25 cellular contexts compared by ENCODE assay signal in the genomic region with DNA sequence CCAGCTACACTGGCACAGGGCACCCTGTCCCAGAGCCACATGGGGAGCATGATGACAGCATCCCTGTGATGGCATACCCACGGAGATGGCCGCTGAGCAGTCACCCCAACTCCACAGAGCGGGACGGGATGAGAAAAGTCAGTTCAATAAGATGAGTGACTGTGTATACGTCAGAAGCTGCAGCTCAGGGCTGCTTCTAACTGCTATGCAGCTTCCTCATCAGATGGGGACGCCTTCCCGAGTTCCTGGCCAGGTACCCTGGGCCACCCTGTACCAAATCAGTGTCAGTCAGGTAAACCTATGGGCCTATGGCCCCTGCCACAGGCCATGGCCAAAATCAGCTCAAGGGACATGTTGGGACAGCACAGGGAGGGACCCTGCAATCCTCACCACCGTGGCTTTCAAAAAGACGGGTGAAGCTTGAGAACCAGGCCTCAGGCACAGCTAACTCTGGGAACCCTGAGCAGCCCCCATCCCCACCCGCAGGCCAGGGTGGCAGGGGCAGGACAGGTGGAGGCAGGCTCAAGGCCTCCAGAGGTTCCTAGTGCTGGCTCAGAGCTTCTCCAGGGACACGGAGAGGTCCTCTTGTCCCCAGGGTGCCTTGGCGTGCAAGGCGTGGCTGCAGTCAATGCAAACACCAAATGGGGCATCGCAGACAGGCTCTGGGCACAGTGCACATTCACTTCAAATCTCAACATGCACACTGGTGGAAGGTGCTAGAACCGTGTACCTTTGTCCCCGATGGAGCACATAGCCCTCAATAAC.
DNase-seq lines count a peak whose midpoint lies in the region; ATAC-seq, FAIRE-seq and TF ChIP-seq lines count a peak whose summit lies in the region.
"Had no signal": no experiment of that assay in that cellular context is flagged by ENCODE, and none has a peak within 500 bp of the region (broad histone marks: within the 10 kb centered on the region; RNA-seq: fewer than 3 reads in every experiment).

No MANE protein-coding gene starts in this region.

- TF ChIP-seq CTCF in HepG2 (CRISPR knock-in tag; IDR thresholded peaks at IDR 0.05): no peak
- no peak for TF ChIP-seq CTCF in right lobe of liver (IDR thresholded peaks at IDR 0.05)
- TF ChIP-seq CTCF in esophagus muscularis mucosa (IDR thresholded peaks at IDR 0.05): no peak
- no peak for TF ChIP-seq CTCF in Peyer's patch (IDR thresholded peaks at IDR 0.05)

- POLR2A ChIA-PET in HepG2 (lab: Yijun Ruan, JAX): no interaction called here

- ATAC-seq in HepG2 (no peak), right lobe of liver (no peak)
- ATAC-seq in activated CD8-positive, alpha-beta memory T cell treated with anti-CD3 and anti-CD28 coated beads, Interleukin-2, amount 10 ng/mL, durations not matched to agents 7 days and 5 days: no peak
- ATAC-seq: CD8-positive, alpha-beta T cell; GM12878 had no signal

- no peak for FAIRE-seq in HepG2 (lab: Jason Lieb, UNC)
- FAIRE-seq: A204.1, GM12878, GM12892, GM18507 had no signal

- CTCF ChIA-PET in HepG2 (lab: Yijun Ruan, JAX; ENCODE audit: low intra/inter-chr PET ratio, low total read pairs): no interaction called here
- CTCF ChIA-PET in activated CD8-positive, alpha-beta memory T cell treated with anti-CD3 and anti-CD28 coated beads, Interleukin-2, amount 10 ng/mL, durations not matched to agents 7 days and 5 days (lab: Charles Lee): no interaction called here

- H4K20me1 ChIP-seq in HepG2 (ENCODE audit: insufficient read depth, low read length): no peaks in the 10 kb centered on the region
- H4K20me1 ChIP-seq: BLaER1 treated with 17β-estradiol and CSF1 and Interleukin-3, amounts not matched to agents 10 nM and 100 nM had no signal

- H3K4me3 ChIP-seq in HepG2 (replicated peaks in 1 of 3; ENCODE audit: insufficient read depth in 1 of 3, low read depth in 2 of 3, low read length in 3 of 3) (no peak overlapping the region), right lobe of liver (no peak overlapping the region), esophagus muscularis mucosa (no peak overlapping the region), Peyer's patch (no peak overlapping the region)
- H3K4me3 ChIP-seq: BLaER1 treated with 17β-estradiol and CSF1 and Interleukin-3, amounts not matched to agents 10 nM and 100 nM; GM12878 had no signal

- no peak overlapping the region for H2AFZ ChIP-seq in HepG2 (ENCODE audit: low read length)

- H3K4me1 Mint-ChIP-seq in activated CD8-positive, alpha-beta memory T cell treated with anti-CD3 and anti-CD28 coated beads, Interleukin-2, amount 10 ng/mL, durations not matched to agents 7 days and 5 days: no peaks in the 10 kb centered on the region
- H3K4me1 Mint-ChIP-seq: B cell had no signal

- 15% methylated on average over 3 of the region's 16 CpGs for WGBS in HepG2 (ENCODE audit: low lambda C conversion rate)
- whole genome bisulfite sequencing in right lobe of liver (ENCODE audit: insufficient coverage, low coverage, low lambda C conversion rate, missing lambda C conversion rate): 68% methylated on average over 3 of the region's 16 CpGs
- 89% methylated on average over 9 of the region's 16 CpGs for WGBS in esophagus muscularis mucosa

- H3K9ac ChIP-seq in HepG2 (ENCODE audit: insufficient read depth, low read depth, low read length): no peak overlapping the region
- H3K9ac ChIP-seq: BLaER1 treated with 17β-estradiol and CSF1 and Interleukin-3, amounts not matched to agents 10 nM and 100 nM had no signal

- DNase-seq in HepG2 (ENCODE audit: low spot score) (no peak), right lobe of liver (no peak), esophagus muscularis mucosa (ENCODE audit: extremely low spot score) (peak; percentile 91), ureter (ENCODE audit: low spot score) (peak; percentile 29), Peyer's patch (no peak)
- DNase-seq in activated CD8-positive, alpha-beta memory T cell treated with anti-CD3 and anti-CD28 coated beads, Interleukin-2, amount 10 ng/mL, durations not matched to agents 7 days and 5 days: no peak
- DNase-seq: 8988T; ACHN; AML-193; CD4-positive, alpha-beta T cell; CD8-positive, alpha-beta T cell; DMS 273 treated with DMSO at 0.1 percent for 48 hours; DMS153; DMS53; DMS79; DND-41; EL; GDM1 had no signal

- no peak overlapping the region for H3K4me2 ChIP-seq in HepG2 (ENCODE audit: low read depth, low read length)
- H3K4me2 ChIP-seq: BLaER1 treated with 17β-estradiol and CSF1 and Interleukin-3, amounts not matched to agents 10 nM and 100 nM had no signal

- H3K27ac ChIP-seq in HepG2 (ENCODE audit: extremely low read length, insufficient read depth, low read length) (no peak overlapping the region), right lobe of liver (no peak overlapping the region), esophagus muscularis mucosa (replicated peaks in 1 of 4) (no peak overlapping the region), Peyer's patch (no peak overlapping the region)
- H3K27ac ChIP-seq: BLaER1 treated with 17β-estradiol and CSF1 and Interleukin-3, amounts not matched to agents 10 nM and 100 nM; C4-2B had no signal

- no peak overlapping the region for H3K4me3 Mint-ChIP-seq in activated CD8-positive, alpha-beta memory T cell treated with anti-CD3 and anti-CD28 coated beads, Interleukin-2, amount 10 ng/mL, durations not matched to agents 7 days and 5 days
- H3K4me3 Mint-ChIP-seq: B cell; CD4-positive, alpha-beta T cell; CD8-positive, alpha-beta T cell had no signal

- H3K27ac Mint-ChIP-seq in activated CD8-positive, alpha-beta memory T cell treated with anti-CD3 and anti-CD28 coated beads, Interleukin-2, amount 10 ng/mL, durations not matched to agents 7 days and 5 days: no peak overlapping the region
- H3K27ac Mint-ChIP-seq: B cell; CD4-positive, alpha-beta T cell; CD8-positive, alpha-beta T cell had no signal

- peaks cover 6% of the 10 kb centered on the region for H3K9me3 Mint-ChIP-seq in activated CD8-positive, alpha-beta memory T cell treated with anti-CD3 and anti-CD28 coated beads, Interleukin-2, amount 10 ng/mL, durations not matched to agents 7 days and 5 days (ENCODE audit: low read depth)

- H3K4me1 ChIP-seq in HepG2 (ENCODE audit: insufficient read depth, low read length): no peaks in the 10 kb centered on the region
- no peaks in the 10 kb centered on the region for H3K4me1 ChIP-seq in right lobe of liver
- H3K4me1 ChIP-seq in esophagus muscularis mucosa: no peaks in the 10 kb centered on the region
- H3K4me1 ChIP-seq in Peyer's patch: no peaks in the 10 kb centered on the region
- H3K4me1 ChIP-seq: BLaER1 treated with 17β-estradiol and CSF1 and Interleukin-3, amounts not matched to agents 10 nM and 100 nM had no signal

- H3K79me2 ChIP-seq in HepG2 (ENCODE audit: insufficient read depth, low read length): no peaks in the 10 kb centered on the region

- no peaks in the 10 kb centered on the region for H3K36me3 Mint-ChIP-seq in activated CD8-positive, alpha-beta memory T cell treated with anti-CD3 and anti-CD28 coated beads, Interleukin-2, amount 10 ng/mL, durations not matched to agents 7 days and 5 days
- H3K36me3 Mint-ChIP-seq: CD8-positive, alpha-beta T cell had no signal

- TF ChIP-seq RAD21 in HepG2 (CRISPR knock-in tag; IDR thresholded peaks at IDR 0.05): no peak

- H3K9me3 ChIP-seq in HepG2 (ENCODE audit: low read length) (peaks cover 11% of the 10 kb centered on the region), right lobe of liver (no peaks in the 10 kb centered on the region), esophagus muscularis mucosa (peaks cover 0 to 10% (median under 1%) of the 10 kb centered on the region in 4 donors), Peyer's patch (peaks cover 0 to 4% (median 0%) of the 10 kb centered on the region in 4 donors)

- H3K27me3 ChIP-seq in HepG2 (ENCODE audit: control insufficient read depth in 1 of 2, insufficient read depth in 2 of 2, low read length in 2 of 2) (no peaks in the 10 kb centered on the region), right lobe of liver (no peaks in the 10 kb centered on the region), esophagus muscularis mucosa (peaks cover 0 to 8% (median 0%) of the 10 kb centered on the region in 4 donors), Peyer's patch (no peaks in the 10 kb centered on the region)
- H3K27me3 ChIP-seq: BLaER1 treated with 17β-estradiol and CSF1 and Interleukin-3, amounts not matched to agents 10 nM and 100 nM had no signal

- TF ChIP-seq EP300 in HepG2 (IDR thresholded peaks at IDR 0.05; ENCODE audit: low read depth in 2 of 2, low read length in 2 of 2): no peak
- no peak for TF ChIP-seq EP300 in HepG2 (CRISPR knock-in tag; IDR thresholded peaks at IDR 0.05; ENCODE audit: borderline replicate concordance)
- TF ChIP-seq EP300 in esophagus muscularis mucosa (IDR thresholded peaks at IDR 0.05): no peak

- BruUV-seq in HepG2 (replicated peaks; lab: Mats Ljungman, UMichigan): no TSS peak

- in situ Hi-C loops in HepG2 (cut with HindIII; ENCODE audit: extremely low pct_ligation_motif_present, low pct_unique_long_range_greater_than_20kb): no loop called here

- no peak for TF ChIP-seq POLR2A in HepG2 (IDR thresholded peaks at IDR 0.05; ENCODE audit: insufficient read depth in 1 of 2, low read depth in 2 of 2, low read length in 2 of 2)
- no peak for TF ChIP-seq POLR2A in right lobe of liver (IDR thresholded peaks at IDR 0.05)
- TF ChIP-seq POLR2A in esophagus muscularis mucosa (IDR thresholded peaks at IDR 0.05; ENCODE audit: low read depth): no peak
- no peak for TF ChIP-seq POLR2A in Peyer's patch (IDR thresholded peaks at IDR 0.05)

- no peaks in the 10 kb centered on the region for H3K36me3 ChIP-seq in HepG2 (replicated peaks in 1 of 2; ENCODE audit: control insufficient read depth in 1 of 2, insufficient read depth in 2 of 2, low read length in 2 of 2)
- H3K36me3 ChIP-seq in right lobe of liver: no peaks in the 10 kb centered on the region
- no peaks in the 10 kb centered on the region for H3K36me3 ChIP-seq in esophagus muscularis mucosa
- no peaks in the 10 kb centered on the region for H3K36me3 ChIP-seq in Peyer's patch
- H3K36me3 ChIP-seq: BLaER1 treated with 17β-estradiol and CSF1 and Interleukin-3, amounts not matched to agents 10 nM and 100 nM had no signal

- no peaks in the 10 kb centered on the region for H3K27me3 Mint-ChIP-seq in activated CD8-positive, alpha-beta memory T cell treated with anti-CD3 and anti-CD28 coated beads, Interleukin-2, amount 10 ng/mL, durations not matched to agents 7 days and 5 days
- H3K27me3 Mint-ChIP-seq: B cell; CD4-positive, alpha-beta T cell had no signal

- intact Hi-C loops in HepG2 (cut with micrococcal nuclease; ENCODE audit: unreplicated experiment) (no loop called here), right lobe of liver (cut with DNase I) (no loop called here), esophagus muscularis mucosa (cut with DNase I) (no loop called here)

TF ChIP-seq in HepG2, 621 proteins besides CTCF, POLR2A, EP300 and RAD21:
- TF ChIP-seq ZFP62 (CRISPR knock-in tag; IDR thresholded peaks at IDR 0.05) (no peak), CREB1 (IDR thresholded peaks at IDR 0.05) (peak; percentile 36; the same call in 1 of the 2 replicates), CREB1 (CRISPR knock-in tag; IDR thresholded peaks at IDR 0.05) (no peak)

Comparison
In these comparisons a context has a peak if more than half of its experiments do, and no peak if none do; other contexts are left out.
1. DNase-seq: peak in esophagus muscularis mucosa (single experiment) and ureter (single experiment); none in HepG2 (single experiment), right lobe of liver (0 of 3), Peyer's patch (0 of 3) and activated CD8-positive, alpha-beta memory T cell treated with anti-CD3 and anti-CD28 coated beads, Interleukin-2, amount 10 ng/mL, durations not matched to agents 7 days and 5 days (single experiment).